In the genomic region with DNA sequence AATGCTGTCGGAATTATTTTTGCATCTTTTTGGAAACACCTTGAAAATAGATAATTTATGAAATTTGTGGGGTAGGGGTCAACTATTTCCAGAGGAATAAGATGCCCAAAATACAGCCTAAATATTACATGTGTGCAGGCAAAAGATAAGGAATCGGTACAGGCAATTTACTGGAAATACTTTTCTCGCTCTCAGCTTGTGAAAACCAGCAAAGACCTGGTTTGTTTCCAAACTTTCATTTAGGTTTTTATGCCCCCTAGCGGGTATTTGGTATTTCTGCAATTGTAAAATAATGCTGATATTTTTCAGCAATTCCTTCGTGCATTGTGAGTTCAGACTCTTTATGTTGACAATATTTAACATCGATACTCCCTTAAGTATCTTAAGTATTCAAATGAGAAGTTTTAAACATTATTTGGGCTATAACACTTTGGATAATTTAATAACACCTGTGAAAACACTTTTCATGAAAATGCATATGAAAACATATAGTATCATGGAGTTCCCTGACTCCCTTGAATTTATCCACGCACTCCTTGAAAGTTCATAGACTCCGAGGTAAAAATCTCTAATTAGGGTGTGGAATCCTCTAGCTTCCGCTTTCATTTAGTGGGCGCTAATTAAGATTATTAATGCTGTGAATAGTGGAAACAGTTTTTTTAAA, we compare ENCODE assay signal across 9 cellular contexts.
DNase-seq lines count a peak whose midpoint lies in the region; ATAC-seq, FAIRE-seq and TF ChIP-seq lines count a peak whose summit lies in the region.
"Had no signal": no experiment of that assay in that cellular context is flagged by ENCODE, and none has a peak within 500 bp of the region (broad histone marks: within the 10 kb centered on the region; RNA-seq: fewer than 3 reads in every experiment).

No MANE protein-coding gene starts in this region.

- POLR2A ChIA-PET in WTC11 (lab: Charles Lee) = no interaction called here

- 36 to 40% (median 37%) methylated on average over 10 of the region's 10 CpGs for WGBS in heart left ventricle, 4 donors

- H3K4me1 Mint-ChIP-seq in WTC11 = peaks cover 28% of the 10 kb centered on the region
- H3K4me1 Mint-ChIP-seq: activated naive CD8-positive, alpha-beta T cell treated with anti-CD3 and anti-CD28 coated beads, Interleukin-2, amount 10 ng/mL, durations not matched to agents 7 days and 5 days had no signal

- CTCF ChIA-PET in WTC11 (lab: Charles Lee) = interaction anchor here (0.7 to 1.9 kb wide), 16 partner anchors 10 to 790 kb away, joined by 3 to 7 read pairs (median 3); no protein-coding TSS in a partner anchor

- FAIRE-seq in kidney (lab: Jason Lieb, UNC) = no peak

- H3K27me3 ChIP-seq in heart left ventricle = no peaks in the 10 kb centered on the region

- H3K27ac ChIP-seq in heart left ventricle (no peak overlapping the region), kidney (ENCODE audit: low read depth in 2 of 2, low read length in 2 of 2) (no peak overlapping the region)

- no peak overlapping the region for H3K9ac ChIP-seq in kidney (ENCODE audit: low read length in 2 of 2)

- no peaks in the 10 kb centered on the region for H3K36me3 Mint-ChIP-seq in WTC11
- H3K36me3 Mint-ChIP-seq: activated naive CD8-positive, alpha-beta T cell treated with anti-CD3 and anti-CD28 coated beads, Interleukin-2, amount 10 ng/mL, durations not matched to agents 7 days and 5 days had no signal

- H3K9me3 ChIP-seq in heart left ventricle = no peaks in the 10 kb centered on the region
- H3K9me3 ChIP-seq in kidney (ENCODE audit: control insufficient read depth in 1 of 2, low read length in 2 of 2) = no peaks in the 10 kb centered on the region

- no peak for DNase-seq in heart left ventricle
- DNase-seq in Right ventricle myocardium inferior (ENCODE audit: missing footprints) = no peak
- peak; percentile 39 for DNase-seq in NCI-H2029 treated with DMSO at 0.1 percent for 48 hours (lab: John Stamatoyannopoulos, UW)
- no peak for DNase-seq in WTC11 (ENCODE audit: low spot score)
- no peak for DNase-seq in kidney
- no peak for DNase-seq in activated CD4-positive, CD25-positive, alpha-beta regulatory T cell treated with anti-CD3 and anti-CD28 coated beads, Interleukin-2, amount 50 U/mL, for 72 hours
- no peak for DNase-seq in UCSD-AML1 (lab: John Stamatoyannopoulos, UW; ENCODE audit: unreplicated experiment)
- DNase-seq in cortex of kidney (lab: John Stamatoyannopoulos, UW) = no peak
- DNase-seq: activated naive CD8-positive, alpha-beta T cell treated with anti-CD3 and anti-CD28 coated beads, Interleukin-2, amount 10 ng/mL, durations not matched to agents 7 days and 5 days had no signal

- intact Hi-C loops in heart left ventricle (cut with DNase I) (loop anchor here in 2 of 10 donors (10.0 kb wide), 1 partner anchor 791 kb away; no protein-coding TSS in a partner anchor), Right ventricle myocardium inferior (cut with DNase I) (no loop called here), kidney (cut with DNase I) (no loop called here)

- peak overlapping the region in 2 of 12 donors; percentile 8 to 13 for H3K4me3 ChIP-seq in heart left ventricle
- H3K4me3 ChIP-seq in kidney (ENCODE audit: low read length in 2 of 2) = no peak overlapping the region

- H3K27ac Mint-ChIP-seq in WTC11 = no peak overlapping the region
- H3K27ac Mint-ChIP-seq: activated naive CD8-positive, alpha-beta T cell treated with anti-CD3 and anti-CD28 coated beads, Interleukin-2, amount 10 ng/mL, durations not matched to agents 7 days and 5 days had no signal

- H3K27me3 Mint-ChIP-seq in WTC11 (ENCODE audit: low read depth) = no peaks in the 10 kb centered on the region
- H3K27me3 Mint-ChIP-seq: activated naive CD8-positive, alpha-beta T cell treated with anti-CD3 and anti-CD28 coated beads, Interleukin-2, amount 10 ng/mL, durations not matched to agents 7 days and 5 days had no signal

- no peaks in the 10 kb centered on the region for H3K9me3 Mint-ChIP-seq in WTC11
- H3K9me3 Mint-ChIP-seq: activated naive CD8-positive, alpha-beta T cell treated with anti-CD3 and anti-CD28 coated beads, Interleukin-2, amount 10 ng/mL, durations not matched to agents 7 days and 5 days had no signal

- TF ChIP-seq CTCF in heart left ventricle (IDR thresholded peaks at IDR 0.05) = peak; percentile 39 to 75 (median 64)
- peak; percentile 62 for TF ChIP-seq CTCF in WTC11 (IDR thresholded peaks at IDR 0.05)
- TF ChIP-seq CTCF in kidney (IDR thresholded peaks at IDR 0.05; ENCODE audit: borderline replicate concordance, extremely low read depth, insufficient read depth) = peak; percentile 40

- peaks cover 0 to 3% (median 0%) of the 10 kb centered on the region in 12 donors for H3K4me1 ChIP-seq in heart left ventricle
- no peaks in the 10 kb centered on the region for H3K4me1 ChIP-seq in kidney (ENCODE audit: control insufficient read depth in 1 of 2, insufficient read depth in 1 of 2, low read depth in 1 of 2, low read length in 2 of 2)

- no peak for TF ChIP-seq POLR2A in heart left ventricle (IDR thresholded peaks at IDR 0.05)

- no peak overlapping the region for H3K4me3 Mint-ChIP-seq in WTC11
- H3K4me3 Mint-ChIP-seq: activated naive CD8-positive, alpha-beta T cell treated with anti-CD3 and anti-CD28 coated beads, Interleukin-2, amount 10 ng/mL, durations not matched to agents 7 days and 5 days had no signal

- ATAC-seq in heart left ventricle = no peak
- no peak for ATAC-seq in Right ventricle myocardium inferior
- ATAC-seq in WTC11 = peak; percentile 43; the same call in 1 of the 2 replicates

- no peaks in the 10 kb centered on the region for H3K36me3 ChIP-seq in heart left ventricle
- no peaks in the 10 kb centered on the region for H3K36me3 ChIP-seq in kidney (ENCODE audit: control insufficient read depth in 1 of 2, insufficient read depth in 2 of 2, low read length in 2 of 2)

TF ChIP-seq in WTC11, 78 proteins besides CTCF, POLR2A, EP300 and RAD21:
- TF ChIP-seq ATF6 (CRISPR knock-in tag; IDR thresholded peaks at IDR 0.05) (no peak), HMGA2 (CRISPR knock-in tag; IDR thresholded peaks at IDR 0.05) (no peak)
